9 cellular contexts compared by ENCODE assay signal in the genomic region with DNA sequence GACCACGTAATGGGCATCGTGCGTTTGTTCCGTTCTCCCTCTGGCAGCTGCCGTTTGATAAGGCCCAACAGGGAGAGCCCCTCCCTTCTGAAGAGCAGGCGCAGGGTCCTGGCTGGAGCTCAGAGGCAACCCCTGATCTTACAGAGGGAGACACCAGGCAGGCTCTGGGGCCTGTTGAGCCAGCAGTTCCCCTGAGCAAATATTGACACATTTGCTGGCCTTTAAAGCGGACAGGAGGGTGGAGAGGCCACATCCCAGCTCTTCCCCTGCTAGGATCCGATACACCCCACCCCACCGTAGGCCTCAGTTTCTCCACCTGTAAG. TPM values are rescaled to one million over a fixed set of nuclear protein-coding genes. Genes with fewer than 3 reads are reported as not detected.
DNase-seq lines count a peak whose midpoint lies in the region; ATAC-seq and TF ChIP-seq lines count a peak whose summit lies in the region.
"Had no signal": no experiment of that assay in that cellular context is flagged by ENCODE, and none has a peak within 500 bp of the region (broad histone marks: within the 10 kb centered on the region; RNA-seq: fewer than 3 reads in every experiment).

No MANE protein-coding gene starts in this region.

- H3K27me3 ChIP-seq in MM.1S (replicated peaks; ENCODE audit: insufficient read depth, low read length) = no peaks in the 10 kb centered on the region
- no peaks in the 10 kb centered on the region for H3K27me3 ChIP-seq in sigmoid colon

- no peaks in the 10 kb centered on the region for H3K36me3 ChIP-seq in MM.1S (replicated peaks; ENCODE audit: insufficient read depth, low read length)
- no peaks in the 10 kb centered on the region for H3K36me3 ChIP-seq in sigmoid colon

- no peaks in the 10 kb centered on the region for H3K9me2 ChIP-seq in MM.1S (replicated peaks; ENCODE audit: insufficient read depth, low read length)

- H3K4me3 ChIP-seq in MM.1S (ENCODE audit: low read length) (no peak overlapping the region; the same call in 1 of the 2 replicates), sigmoid colon (peak overlapping the region in 3 of 4 donors; percentile 56 to 60 (median 59))

- no peak for TF ChIP-seq POLR2A in sigmoid colon (IDR thresholded peaks at IDR 0.05)

- no peaks in the 10 kb centered on the region for H4K20me1 ChIP-seq in MM.1S (ENCODE audit: insufficient read depth, low read length)

- peaks cover 15 to 24% of the 10 kb centered on the region in 2 donors for H3K4me1 Mint-ChIP-seq in effector memory CD8-positive, alpha-beta T cell (ENCODE audit: low read depth in 2 of 2)

- H3K4me1 ChIP-seq in MM.1S (ENCODE audit: low read length) = peaks cover 15% of the 10 kb centered on the region
- peaks cover 0 to 39% (median 35%) of the 10 kb centered on the region in 4 donors for H3K4me1 ChIP-seq in sigmoid colon

- DNase-seq in MM.1S (no peak), sigmoid colon (no peak), hypothalamus (lab: John Stamatoyannopoulos, UW) (no peak)
- DNase-seq in effector memory CD8-positive, alpha-beta T cell = no peak

- H3K9me3 ChIP-seq in MM.1S (replicated peaks; ENCODE audit: insufficient read depth, low read length) = no peaks in the 10 kb centered on the region
- H3K9me3 ChIP-seq in sigmoid colon = no peaks in the 10 kb centered on the region

- no peak overlapping the region for H3K27ac ChIP-seq in MM.1S (ENCODE audit: low read length)
- H3K27ac ChIP-seq in sigmoid colon = peak overlapping the region; percentile 91 to 97 (median 94)

- peak; percentile 10 for ATAC-seq in GM18907 (IDR thresholded peaks at IDR 0.05; ENCODE audit: unreplicated experiment)
- no peak for ATAC-seq in effector memory CD8-positive, alpha-beta T cell (replicated peaks)
- no peak for ATAC-seq in HG03097 (IDR thresholded peaks at IDR 0.05; ENCODE audit: low FRiP score, unreplicated experiment)
- no peak for ATAC-seq in HG03469 (IDR thresholded peaks at IDR 0.05; ENCODE audit: unreplicated experiment)
- ATAC-seq in GM21515 (IDR thresholded peaks at IDR 0.05; ENCODE audit: unreplicated experiment) = no peak

- WGBS in sigmoid colon, 2 donors = 6 to 44% methylated on average over 9 of the region's 9 CpGs

- H3K27me3 Mint-ChIP-seq in effector memory CD8-positive, alpha-beta T cell = no peaks in the 10 kb centered on the region

- intact Hi-C loops in sigmoid colon (cut with DNase I) = loop anchor here (1.0 to 5.0 kb wide), 5 partner anchors 33 to 543 kb away; no protein-coding TSS in a partner anchor

- no peak overlapping the region for H3K9ac ChIP-seq in MM.1S (ENCODE audit: low read length)

- H3K4me3 Mint-ChIP-seq in effector memory CD8-positive, alpha-beta T cell = peak overlapping the region; percentile 85

- H3F3A ChIP-seq in MM.1S (ENCODE audit: insufficient read depth, low read length) = peaks cover 9% of the 10 kb centered on the region; the same call in 1 of the 2 replicates

- peaks cover 7% of the 10 kb centered on the region for H3K79me2 ChIP-seq in MM.1S (ENCODE audit: low read length)

- H3K4me2 ChIP-seq in MM.1S (ENCODE audit: low read depth, low read length) = peak overlapping the region; percentile 90; the same call in 1 of the 2 replicates

- H2AFZ ChIP-seq in MM.1S (ENCODE audit: low read length) = peak overlapping the region; percentile 83

- H3K27ac Mint-ChIP-seq in effector memory CD8-positive, alpha-beta T cell = peak overlapping the region; percentile 93 to 94

- no peak for TF ChIP-seq EP300 in sigmoid colon (IDR thresholded peaks at IDR 0.05)

- H3K36me3 Mint-ChIP-seq in effector memory CD8-positive, alpha-beta T cell (ENCODE audit: insufficient read depth) = peaks cover 6% of the 10 kb centered on the region

- TF ChIP-seq CTCF in MM.1S (IDR thresholded peaks at IDR 0.05; ENCODE audit: low read length) = no peak
- TF ChIP-seq CTCF in sigmoid colon (IDR thresholded peaks at IDR 0.05) = no peak

- H3K9me3 Mint-ChIP-seq in effector memory CD8-positive, alpha-beta T cell = no peaks in the 10 kb centered on the region
- H3K9me3 Mint-ChIP-seq: neural crest cell had no signal

RNA-seq across cellular contexts. Expression of gene C1QTNF6, which starts 11.8 kb away (rescaled TPM):
- 1 to 10 TPM; 1.1 to 5.5 (median 1.6) TPM for total RNA-seq in sigmoid colon
- 10 to 100 TPM in 1 of 3 donors, 1 to 10 TPM in 2; 1.8 to 12.1 (median 1.8) TPM for polyA plus RNA-seq in sigmoid colon

RNA-seq across cellular contexts. Expression of gene SSTR3, which starts 12.5 kb away (rescaled TPM):
- total RNA-seq in sigmoid colon = under 1 TPM in 1 of 4 donors, not detected in 3; 0.36 TPM
- 1 to 10 TPM in 1 of 3 donors, not detected in 2; 1.7 TPM for polyA plus RNA-seq in sigmoid colon

RNA-seq across cellular contexts. Expression of gene RAC2, which starts 44.3 kb away (rescaled TPM):
- total RNA-seq in sigmoid colon = 1 to 10 TPM; 3.0 to 8.0 (median 5.0) TPM
- 100 to 1,000 TPM in 1 of 3 donors, 10 to 100 TPM in 2; 14.8 to 138 (median 17.4) TPM for polyA plus RNA-seq in sigmoid colon

RNA-seq across cellular contexts. Expression of gene IL2RB, which starts 50.1 kb away (rescaled TPM):
- under 1 TPM in 3 of 4 donors, not detected in 1; under 0.01 to 0.33 (median 0.14) TPM for total RNA-seq in sigmoid colon
- polyA plus RNA-seq in sigmoid colon = 1 to 10 TPM in 1 of 3 donors, under 1 TPM in 2; under 0.01 to 9.7 (median 0.46) TPM
